ENCODE assay signal across 1 cellular context in the genomic region with DNA sequence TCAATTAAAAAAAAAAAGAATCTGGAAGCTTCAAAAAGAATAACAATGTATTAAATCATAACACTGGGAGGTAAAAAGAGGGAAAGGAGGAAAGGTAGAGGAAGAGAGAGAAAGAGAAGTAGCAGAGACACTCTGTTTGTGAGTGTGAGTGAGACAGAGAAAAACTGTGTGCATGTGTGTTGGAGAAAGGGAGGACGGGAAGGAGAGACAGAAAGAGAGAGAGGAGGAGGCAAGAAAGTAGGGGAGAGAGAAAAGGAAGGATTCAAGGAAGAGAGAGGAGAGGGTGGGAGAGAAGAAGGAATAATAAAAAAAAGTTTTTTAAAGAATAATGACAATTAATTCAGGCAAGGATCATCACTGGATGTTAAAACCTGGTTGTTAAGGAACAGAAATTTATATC.
TF ChIP-seq lines count a peak whose summit lies in the region.

No MANE protein-coding gene starts in this region.

TF ChIP-seq in GM23338, 12 proteins besides CTCF, POLR2A, EP300 and RAD21 (continued from another document):
- TF ChIP-seq, protein P1, sequence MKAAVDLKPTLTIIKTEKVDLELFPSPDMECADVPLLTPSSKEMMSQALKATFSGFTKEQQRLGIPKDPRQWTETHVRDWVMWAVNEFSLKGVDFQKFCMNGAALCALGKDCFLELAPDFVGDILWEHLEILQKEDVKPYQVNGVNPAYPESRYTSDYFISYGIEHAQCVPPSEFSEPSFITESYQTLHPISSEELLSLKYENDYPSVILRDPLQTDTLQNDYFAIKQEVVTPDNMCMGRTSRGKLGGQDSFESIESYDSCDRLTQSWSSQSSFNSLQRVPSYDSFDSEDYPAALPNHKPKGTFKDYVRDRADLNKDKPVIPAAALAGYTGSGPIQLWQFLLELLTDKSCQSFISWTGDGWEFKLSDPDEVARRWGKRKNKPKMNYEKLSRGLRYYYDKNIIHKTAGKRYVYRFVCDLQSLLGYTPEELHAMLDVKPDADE (IDR thresholded peaks at IDR 0.05), result no peak
- TF ChIP-seq STAT1 (IDR thresholded peaks at IDR 0.05; ENCODE audit: unreplicated experiment), result no peak
